In genomic region chr10:13298748-13299436, GRCh38 we compare ENCODE assay signal across 1 cellular context.
A peak's percentile ranks its signal among the peaks of the same experiment; 100 is the strongest.
TF ChIP-seq lines count a peak whose summit lies in the region.

No MANE protein-coding gene starts in this region.

TF ChIP-seq in HepG2, 621 proteins besides CTCF, POLR2A, EP300 and RAD21 (continued from another document):
- peak; percentile 35; the same call in 1 of the 2 replicates for TF ChIP-seq FOXP4 (CRISPR knock-in tag; IDR thresholded peaks at IDR 0.05)
- 0 out of 2 replicates have a peak, but pooled peaks have one; percentile 19 for TF ChIP-seq ATF2 (CRISPR knock-in tag; IDR thresholded peaks at IDR 0.05)
- peak; percentile 28 for TF ChIP-seq TEAD3 (CRISPR knock-in tag; optimal IDR thresholded peaks at IDR 0.05; ENCODE audit: borderline replicate concordance)
